In genomic region chr4:139878050-139878449, GRCh38 we compare ENCODE assay signal across 2 cellular contexts.
A peak's percentile ranks its signal among the peaks of the same experiment; 100 is the strongest.
TF ChIP-seq lines count a peak whose summit lies in the region.

No MANE protein-coding gene starts in this region.

TF ChIP-seq in GM23338, 12 proteins besides CTCF, POLR2A, EP300 and RAD21:
- TF ChIP-seq, protein P1, sequence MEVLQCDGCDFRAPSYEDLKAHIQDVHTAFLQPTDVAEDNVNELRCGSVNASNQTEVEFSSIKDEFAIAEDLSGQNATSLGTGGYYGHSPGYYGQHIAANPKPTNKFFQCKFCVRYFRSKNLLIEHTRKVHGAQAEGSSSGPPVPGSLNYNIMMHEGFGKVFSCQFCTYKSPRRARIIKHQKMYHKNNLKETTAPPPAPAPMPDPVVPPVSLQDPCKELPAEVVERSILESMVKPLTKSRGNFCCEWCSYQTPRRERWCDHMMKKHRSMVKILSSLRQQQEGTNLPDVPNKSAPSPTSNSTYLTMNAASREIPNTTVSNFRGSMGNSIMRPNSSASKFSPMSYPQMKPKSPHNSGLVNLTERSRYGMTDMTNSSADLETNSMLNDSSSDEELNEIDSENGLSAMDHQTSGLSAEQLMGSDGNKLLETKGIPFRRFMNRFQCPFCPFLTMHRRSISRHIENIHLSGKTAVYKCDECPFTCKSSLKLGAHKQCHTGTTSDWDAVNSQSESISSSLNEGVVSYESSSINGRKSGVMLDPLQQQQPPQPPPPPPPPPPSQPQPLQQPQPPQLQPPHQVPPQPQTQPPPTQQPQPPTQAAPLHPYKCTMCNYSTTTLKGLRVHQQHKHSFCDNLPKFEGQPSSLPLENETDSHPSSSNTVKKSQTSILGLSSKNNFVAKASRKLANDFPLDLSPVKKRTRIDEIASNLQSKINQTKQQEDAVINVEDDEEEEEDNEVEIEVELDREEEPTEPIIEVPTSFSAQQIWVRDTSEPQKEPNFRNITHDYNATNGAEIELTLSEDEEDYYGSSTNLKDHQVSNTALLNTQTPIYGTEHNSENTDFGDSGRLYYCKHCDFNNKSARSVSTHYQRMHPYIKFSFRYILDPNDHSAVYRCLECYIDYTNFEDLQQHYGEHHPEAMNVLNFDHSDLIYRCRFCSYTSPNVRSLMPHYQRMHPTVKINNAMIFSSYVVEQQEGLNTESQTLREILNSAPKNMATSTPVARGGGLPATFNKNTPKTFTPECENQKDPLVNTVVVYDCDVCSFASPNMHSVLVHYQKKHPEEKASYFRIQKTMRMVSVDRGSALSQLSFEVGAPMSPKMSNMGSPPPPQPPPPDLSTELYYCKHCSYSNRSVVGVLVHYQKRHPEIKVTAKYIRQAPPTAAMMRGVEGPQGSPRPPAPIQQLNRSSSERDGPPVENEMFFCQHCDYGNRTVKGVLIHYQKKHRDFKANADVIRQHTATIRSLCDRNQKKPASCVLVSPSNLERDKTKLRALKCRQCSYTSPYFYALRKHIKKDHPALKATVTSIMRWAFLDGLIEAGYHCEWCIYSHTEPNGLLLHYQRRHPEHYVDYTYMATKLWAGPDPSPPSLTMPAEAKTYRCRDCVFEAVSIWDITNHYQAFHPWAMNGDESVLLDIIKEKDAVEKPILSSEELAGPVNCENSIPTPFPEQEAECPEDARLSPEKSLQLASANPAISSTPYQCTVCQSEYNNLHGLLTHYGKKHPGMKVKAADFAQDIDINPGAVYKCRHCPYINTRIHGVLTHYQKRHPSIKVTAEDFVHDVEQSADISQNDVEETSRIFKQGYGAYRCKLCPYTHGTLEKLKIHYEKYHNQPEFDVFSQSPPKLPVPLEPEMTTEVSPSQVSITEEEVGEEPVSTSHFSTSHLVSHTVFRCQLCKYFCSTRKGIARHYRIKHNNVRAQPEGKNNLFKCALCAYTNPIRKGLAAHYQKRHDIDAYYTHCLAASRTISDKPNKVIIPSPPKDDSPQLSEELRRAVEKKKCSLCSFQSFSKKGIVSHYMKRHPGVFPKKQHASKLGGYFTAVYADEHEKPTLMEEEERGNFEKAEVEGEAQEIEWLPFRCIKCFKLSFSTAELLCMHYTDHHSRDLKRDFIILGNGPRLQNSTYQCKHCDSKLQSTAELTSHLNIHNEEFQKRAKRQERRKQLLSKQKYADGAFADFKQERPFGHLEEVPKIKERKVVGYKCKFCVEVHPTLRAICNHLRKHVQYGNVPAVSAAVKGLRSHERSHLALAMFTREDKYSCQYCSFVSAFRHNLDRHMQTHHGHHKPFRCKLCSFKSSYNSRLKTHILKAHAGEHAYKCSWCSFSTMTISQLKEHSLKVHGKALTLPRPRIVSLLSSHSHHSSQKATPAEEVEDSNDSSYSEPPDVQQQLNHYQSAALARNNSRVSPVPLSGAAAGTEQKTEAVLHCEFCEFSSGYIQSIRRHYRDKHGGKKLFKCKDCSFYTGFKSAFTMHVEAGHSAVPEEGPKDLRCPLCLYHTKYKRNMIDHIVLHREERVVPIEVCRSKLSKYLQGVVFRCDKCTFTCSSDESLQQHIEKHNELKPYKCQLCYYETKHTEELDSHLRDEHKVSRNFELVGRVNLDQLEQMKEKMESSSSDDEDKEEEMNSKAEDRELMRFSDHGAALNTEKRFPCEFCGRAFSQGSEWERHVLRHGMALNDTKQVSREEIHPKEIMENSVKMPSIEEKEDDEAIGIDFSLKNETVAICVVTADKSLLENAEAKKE (CRISPR knock-in tag; IDR thresholded peaks at IDR 0.05), result peak; percentile 61
- TF ChIP-seq NANOG (IDR thresholded peaks at IDR 0.05; ENCODE audit: borderline replicate concordance), result no peak

TF ChIP-seq in K562, 482 proteins besides CTCF, POLR2A, EP300 and RAD21 (continued from another document):
- no peak for TF ChIP-seq RB1 (IDR thresholded peaks at IDR 0.05; ENCODE audit: low read depth)
- no peak for TF ChIP-seq CC2D1A (IDR thresholded peaks at IDR 0.05)
- no peak for TF ChIP-seq PURB (CRISPR knock-in tag; IDR thresholded peaks at IDR 0.05; ENCODE audit: low read depth)
- no peak for TF ChIP-seq TAF1 (IDR thresholded peaks at IDR 0.05; ENCODE audit: control insufficient read depth, extremely low read depth, insufficient read depth, low read length, severe bottlenecking)
- no peak for TF ChIP-seq ZNF12 (CRISPR knock-in tag; IDR thresholded peaks at IDR 0.05)
- TF ChIP-seq ZNF778 (CRISPR knock-in tag; IDR thresholded peaks at IDR 0.05), result no peak
- no peak for TF ChIP-seq ZNF324 (CRISPR knock-in tag; IDR thresholded peaks at IDR 0.05)
- no peak for TF ChIP-seq RBBP5 (IDR thresholded peaks at IDR 0.05; ENCODE audit: borderline replicate concordance, insufficient read depth, low read length, poor library complexity, severe bottlenecking)
- TF ChIP-seq C11orf30 (IDR thresholded peaks at IDR 0.05; ENCODE audit: low read depth), result no peak
- TF ChIP-seq FUS (optimal IDR thresholded peaks at IDR 0.05; ENCODE audit: low read depth, low read length), result no peak
- TF ChIP-seq ZNF23 (CRISPR knock-in tag; IDR thresholded peaks at IDR 0.05), result no peak
